In the genomic region with DNA sequence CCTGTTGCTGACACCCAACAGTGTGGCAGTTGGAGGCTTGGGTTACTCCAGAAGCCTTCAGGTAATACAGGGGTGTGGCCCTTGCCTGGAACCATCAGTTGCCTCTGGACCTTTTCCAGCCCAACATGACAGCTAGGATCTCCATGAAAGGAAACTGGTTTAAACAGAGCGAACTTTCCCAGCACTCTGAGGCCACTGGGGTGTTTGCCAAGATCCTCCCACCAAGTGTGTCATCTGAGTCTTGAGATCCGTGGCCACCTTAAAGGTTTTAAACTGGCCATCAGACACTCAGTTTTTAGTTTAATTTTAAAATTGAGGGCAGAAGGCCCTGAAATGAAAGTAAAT, we compare ENCODE assay signal across 9 cellular contexts. TPM values are rescaled to one million over a fixed set of nuclear protein-coding genes. Genes with fewer than 3 reads are reported as not detected.
DNase-seq lines count a peak whose midpoint lies in the region; ATAC-seq, FAIRE-seq and TF ChIP-seq lines count a peak whose summit lies in the region.
"Had no signal": no experiment of that assay in that cellular context is flagged by ENCODE, and none has a peak within 500 bp of the region (broad histone marks: within the 10 kb centered on the region; RNA-seq: fewer than 3 reads in every experiment).

No MANE protein-coding gene starts in this region.

- H4K20me1 ChIP-seq in endothelial cell of umbilical vein (replicated peaks; ENCODE audit: control insufficient read depth, extremely low read depth, insufficient read depth, low read length), result no peaks in the 10 kb centered on the region

- H3K4me3 ChIP-seq in endothelial cell of umbilical vein (replicated peaks in 1 of 3; ENCODE audit: insufficient read depth in 1 of 3, low read depth in 1 of 3, low read length in 3 of 3) (no peak overlapping the region), mucosa of descending colon (no peak overlapping the region)

- CTCF ChIA-PET in endothelial cell of umbilical vein (lab: Charles Lee), result interaction anchor here (0.6 to 6.6 kb wide), 18 partner anchors 11 to 550 kb away, joined by 3 to 102 read pairs (median 4); a partner anchor contains a TSS

- dilution Hi-C loops in endothelial cell of umbilical vein (cut with MboI; ENCODE audit: extremely low pct_ligation_motif_present, low sequenced_read_pairs), result no loop called here

- no peak overlapping the region for H3K27ac ChIP-seq in endothelial cell of umbilical vein (ENCODE audit: insufficient read depth, low read depth, low read length)

- ATAC-seq in mucosa of descending colon (peak; percentile 32), HG02973 (IDR thresholded peaks at IDR 0.05; ENCODE audit: unreplicated experiment) (no peak), GM18867 (IDR thresholded peaks at IDR 0.05; ENCODE audit: unreplicated experiment) (no peak)

- no peaks in the 10 kb centered on the region for H3K9me1 ChIP-seq in endothelial cell of umbilical vein (replicated peaks; ENCODE audit: control insufficient read depth, extremely low read depth, insufficient read depth, low read length)

- H3K27me3 ChIP-seq in endothelial cell of umbilical vein (ENCODE audit: control insufficient read depth in 2 of 2, insufficient read depth in 2 of 2, low read length in 2 of 2), result peaks cover 18 to 27% of the 10 kb centered on the region in 2 experiments

- no TSS peak for BruUV-seq in endothelial cell of umbilical vein (replicated peaks; lab: Mats Ljungman, UMichigan)

- FAIRE-seq in endothelial cell of umbilical vein (lab: Jason Lieb, UNC), result no peak

- intact Hi-C loops in endothelial cell of umbilical vein (cut with micrococcal nuclease), result loop anchor here (1.0 to 10.0 kb wide), 5 partner anchors 21 to 254 kb away; a partner anchor contains a TSS
- intact Hi-C loops in mucosa of descending colon (cut with DNase I, micrococcal nuclease), result loop anchor here in 1 of 2 donors (10.0 kb wide), 1 partner anchor 257 kb away; a partner anchor contains a TSS

- no peaks in the 10 kb centered on the region for H3K79me2 ChIP-seq in endothelial cell of umbilical vein (ENCODE audit: control insufficient read depth, insufficient read depth, low read length)

- peak; percentile 37 for DNase-seq in AG20443 (ENCODE audit: low spot score)
- peak; percentile 27 for DNase-seq in NCI-H226
- DNase-seq in endothelial cell of umbilical vein (ENCODE audit: low read depth, low spot score), result no peak
- peak in 1 of 3 donors; percentile 47 for DNase-seq in mucosa of descending colon
- DNase-seq in SHP77 treated with DMSO at 0.1 percent for 48 hours (lab: John Stamatoyannopoulos, UW), result no peak
- DNase-seq in occipital lobe (lab: John Stamatoyannopoulos, UW), result no peak
- DNase-seq: activated CD8-positive, alpha-beta memory T cell treated with anti-CD3 and anti-CD28 coated beads for 24 hours had no signal

- H3K4me1 ChIP-seq in endothelial cell of umbilical vein (ENCODE audit: control insufficient read depth, extremely low read depth, insufficient read depth, low read length), result peaks cover 2% of the 10 kb centered on the region
- no peaks in the 10 kb centered on the region for H3K4me1 ChIP-seq in mucosa of descending colon (ENCODE audit: low read depth)

- H2AFZ ChIP-seq in endothelial cell of umbilical vein (ENCODE audit: low read depth, low read length), result peak overlapping the region; percentile 62

- H3K9me3 ChIP-seq in endothelial cell of umbilical vein (replicated peaks; ENCODE audit: control insufficient read depth, insufficient read depth, low read length) (no peaks in the 10 kb centered on the region), mucosa of descending colon (no peaks in the 10 kb centered on the region)

- H3K36me3 ChIP-seq in endothelial cell of umbilical vein (ENCODE audit: control insufficient read depth in 2 of 2, extremely low read depth in 1 of 2, insufficient read depth in 2 of 2, low read length in 2 of 2), result no peaks in the 10 kb centered on the region
- H3K36me3 ChIP-seq in mucosa of descending colon (ENCODE audit: low read depth), result no peaks in the 10 kb centered on the region

- TF ChIP-seq POLR2A in endothelial cell of umbilical vein (IDR thresholded peaks at IDR 0.05; ENCODE audit: low read depth, low read length), result no peak

- H3K9ac ChIP-seq in endothelial cell of umbilical vein (replicated peaks; ENCODE audit: extremely low read depth, insufficient read depth, low read length), result no peak overlapping the region

- TF ChIP-seq CTCF in endothelial cell of umbilical vein (IDR thresholded peaks at IDR 0.05; ENCODE audit: extremely low read depth in 1 of 2, insufficient read depth in 1 of 2, low read depth in 1 of 2, low read length in 2 of 2) (no peak), mucosa of descending colon (IDR thresholded peaks at IDR 0.05) (no peak)

- POLR2A ChIA-PET in endothelial cell of umbilical vein (lab: Charles Lee), result no interaction called here

- H3K4me2 ChIP-seq in endothelial cell of umbilical vein (ENCODE audit: insufficient read depth, low read length), result peak overlapping the region; percentile 47

TF ChIP-seq in endothelial cell of umbilical vein, 7 proteins besides CTCF, POLR2A, EP300 and RAD21:
- TF ChIP-seq FOS (IDR thresholded peaks at IDR 0.05; ENCODE audit: borderline replicate concordance, insufficient read depth, low read length), result no peak
- TF ChIP-seq JUN (IDR thresholded peaks at IDR 0.05; ENCODE audit: borderline replicate concordance, insufficient read depth, insufficient read length, low read depth), result no peak
- TF ChIP-seq POLR2AphosphoS5 (IDR thresholded peaks at IDR 0.05; ENCODE audit: insufficient read depth, low read depth, low read length), result no peak
- TF ChIP-seq GATA2 (IDR thresholded peaks at IDR 0.05; ENCODE audit: insufficient read depth, insufficient read length, low read depth, low read length), result no peak
- TF ChIP-seq EZH2 (IDR thresholded peaks at IDR 0.05; ENCODE audit: borderline replicate concordance, low read depth, low read length, severe bottlenecking), result no peak
- no peak for TF ChIP-seq MYC (IDR thresholded peaks at IDR 0.05; ENCODE audit: low read depth, low read length)
- TF ChIP-seq, protein P1, sequence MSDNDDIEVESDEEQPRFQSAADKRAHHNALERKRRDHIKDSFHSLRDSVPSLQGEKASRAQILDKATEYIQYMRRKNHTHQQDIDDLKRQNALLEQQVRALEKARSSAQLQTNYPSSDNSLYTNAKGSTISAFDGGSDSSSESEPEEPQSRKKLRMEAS (IDR thresholded peaks at IDR 0.05; ENCODE audit: insufficient read depth, insufficient read length), result no peak

RNA-seq across cellular contexts. Expression of a gene that starts 17.8 kb away (rescaled TPM):
- total RNA-seq in endothelial cell of umbilical vein, result not detected in 2 replicates
- not detected in 2 replicates for polyA plus RNA-seq in endothelial cell of umbilical vein
- polyA plus RNA-seq in endothelial cell of umbilical vein (2011; cell fraction: cytosol; rRNA removed), result not detected in 2 replicates
- polyA plus RNA-seq in endothelial cell of umbilical vein (2011; cell fraction: nucleus; rRNA removed), result not detected in 2 replicates
- polyA plus RNA-seq in endothelial cell of umbilical vein (2012), result 0.20 and 0.24 TPM in 2 replicates
- 2.8 and 3.0 TPM in 2 replicates for polyA minus RNA-seq in endothelial cell of umbilical vein
- polyA minus RNA-seq in endothelial cell of umbilical vein (2011; cell fraction: cytosol; rRNA and poly(A)+ RNA removed), result not detected
- not detected in 2 replicates for polyA minus RNA-seq in endothelial cell of umbilical vein (2011; cell fraction: nucleus; rRNA and poly(A)+ RNA removed)
- total RNA-seq in mucosa of descending colon, result 10 to 100 TPM in 2 of 3 donors, 1 to 10 TPM in 1; 7.7 to 25.0 (median 23.7) TPM
- total RNA-seq in occipital lobe, result 8.4 TPM

RNA-seq across cellular contexts. Expression of a gene that starts 36.9 kb away (rescaled TPM):
- total RNA-seq in endothelial cell of umbilical vein (0.13 TPM in 1 of 2 replicates, not detected in the other), mucosa of descending colon (1 to 10 TPM in 2 of 3 donors, under 1 TPM in 1; 0.61 to 2.0 (median 1.8) TPM), occipital lobe (0.31 TPM)
- polyA plus RNA-seq in endothelial cell of umbilical vein, result 0.03 and 0.10 TPM in 2 replicates
- polyA plus RNA-seq in endothelial cell of umbilical vein (2011; cell fraction: cytosol; rRNA removed), result 0.04 and 0.13 TPM in 2 replicates
- polyA plus RNA-seq in endothelial cell of umbilical vein (2011; cell fraction: nucleus; rRNA removed), result 0.07 and 0.08 TPM in 2 replicates
- 0.07 TPM in 1 of 2 replicates, not detected in the other for polyA plus RNA-seq in endothelial cell of umbilical vein (2012)
- 0.13 and 0.51 TPM in 2 replicates for polyA minus RNA-seq in endothelial cell of umbilical vein
- polyA minus RNA-seq in endothelial cell of umbilical vein (2011; cell fraction: cytosol; rRNA and poly(A)+ RNA removed), result not detected
- 0.19 TPM in 1 of 2 replicates, not detected in the other for polyA minus RNA-seq in endothelial cell of umbilical vein (2011; cell fraction: nucleus; rRNA and poly(A)+ RNA removed)

Comparison
In these comparisons a context has a peak if more than half of its experiments do, and no peak if none do; other contexts are left out.
1. DNase-seq: peak in AG20443 (single experiment) and NCI-H226 (single experiment); none in endothelial cell of umbilical vein (single experiment), SHP77 treated with DMSO at 0.1 percent for 48 hours (single experiment) and occipital lobe (single experiment).